Comparison of ENCODE assay signal across 27 cellular contexts in genomic region chr2:3491716-3492474, GRCh38. TPM values are rescaled to one million over a fixed set of nuclear protein-coding genes. Genes with fewer than 3 reads are reported as not detected.
A peak's percentile ranks its signal among the peaks of the same experiment; 100 is the strongest.
DNase-seq lines count a peak whose midpoint lies in the region; ATAC-seq, FAIRE-seq and TF ChIP-seq lines count a peak whose summit lies in the region.
"Had no signal": no experiment of that assay in that cellular context is flagged by ENCODE, and none has a peak within 500 bp of the region (broad histone marks: within the 10 kb centered on the region; RNA-seq: fewer than 3 reads in every experiment).

No MANE protein-coding gene starts in this region.

- CTCF ChIA-PET in RWPE1 (lab: Yijun Ruan, JAX) (no interaction called here), HepG2 (lab: Yijun Ruan, JAX; ENCODE audit: low intra/inter-chr PET ratio, low total read pairs) (no interaction called here)

- FAIRE-seq in D721Med (lab: Jason Lieb, UNC) (no peak), HepG2 (lab: Jason Lieb, UNC) (no peak)
- FAIRE-seq: GM12892, H1, pancreas had no signal

- H3K27ac ChIP-seq in RWPE1 = peak overlapping the region; percentile 65; the same call in 1 of the 2 replicates
- no peak overlapping the region for H3K27ac ChIP-seq in HepG2 (ENCODE audit: extremely low read length, insufficient read depth, low read length)
- peak overlapping the region; percentile 87 to 96 for H3K27ac ChIP-seq in thoracic aorta
- H3K27ac ChIP-seq: gastroesophageal sphincter, hepatocyte, pancreas had no signal

- no peaks in the 10 kb centered on the region for H3K9me3 ChIP-seq in HepG2 (ENCODE audit: low read length)
- H3K9me3 ChIP-seq in thoracic aorta = no peaks in the 10 kb centered on the region
- H3K9me3 ChIP-seq in mucosa of descending colon = no peaks in the 10 kb centered on the region
- H3K9me3 ChIP-seq: gastroesophageal sphincter, pancreas had no signal

- TF ChIP-seq POLR2A in HepG2 (IDR thresholded peaks at IDR 0.05; ENCODE audit: insufficient read depth in 1 of 2, low read depth in 2 of 2, low read length in 2 of 2) = no peak

- TF ChIP-seq CTCF in D721Med (IDR thresholded peaks at IDR 0.05; ENCODE audit: insufficient read depth, missing control alignments) = no peak
- no peak for TF ChIP-seq CTCF in RWPE1 (conservative IDR thresholded peaks at IDR 0.05; ENCODE audit: low read depth)
- no peak for TF ChIP-seq CTCF in HepG2 (CRISPR knock-in tag; IDR thresholded peaks at IDR 0.05)
- TF ChIP-seq CTCF in thoracic aorta (IDR thresholded peaks at IDR 0.05) = no peak
- no peak for TF ChIP-seq CTCF in mucosa of descending colon (IDR thresholded peaks at IDR 0.05)

- H3K4me1 ChIP-seq in HepG2 (ENCODE audit: insufficient read depth, low read length) (peaks cover 74% of the 10 kb centered on the region), thoracic aorta (ENCODE audit: control insufficient read depth in 1 of 2, low read depth in 2 of 2) (peaks cover 8 to 47% of the 10 kb centered on the region in 2 donors), mucosa of descending colon (ENCODE audit: low read depth) (no peaks in the 10 kb centered on the region)

- WGBS in HepG2 (ENCODE audit: low lambda C conversion rate) = 69% methylated on average over 16 of the region's 17 CpGs

- H4K20me1 ChIP-seq in HepG2 (ENCODE audit: insufficient read depth, low read length) = no peaks in the 10 kb centered on the region

- in situ Hi-C loops in HepG2 (cut with HindIII; ENCODE audit: extremely low pct_ligation_motif_present, low pct_unique_long_range_greater_than_20kb) = no loop called here

- peak overlapping the region; percentile 32 for H3K4me2 ChIP-seq in HepG2 (ENCODE audit: low read depth, low read length)
- H3K4me2 ChIP-seq: hepatocyte had no signal

- H2AFZ ChIP-seq in HepG2 (ENCODE audit: low read length) = no peak overlapping the region
- H2AFZ ChIP-seq: hepatocyte had no signal

- H3K9ac ChIP-seq in HepG2 (ENCODE audit: insufficient read depth, low read depth, low read length) = no peak overlapping the region

- no peaks in the 10 kb centered on the region for H3K27me3 ChIP-seq in HepG2 (ENCODE audit: control insufficient read depth in 1 of 2, insufficient read depth in 2 of 2, low read length in 2 of 2)
- H3K27me3 ChIP-seq in thoracic aorta (replicated peaks; ENCODE audit: insufficient read depth) = no peaks in the 10 kb centered on the region
- H3K27me3 ChIP-seq: gastroesophageal sphincter, hepatocyte, pancreas had no signal

- peaks cover 2% of the 10 kb centered on the region in 2 experiments; a peak in 3 of 5 replicates for H3K36me3 ChIP-seq in HepG2 (replicated peaks in 1 of 2; ENCODE audit: control insufficient read depth in 1 of 2, insufficient read depth in 2 of 2, low read length in 2 of 2)
- peaks cover 16% of the 10 kb centered on the region for H3K36me3 ChIP-seq in thoracic aorta
- no peaks in the 10 kb centered on the region for H3K36me3 ChIP-seq in mucosa of descending colon (ENCODE audit: low read depth)

- H3K79me2 ChIP-seq in HepG2 (ENCODE audit: insufficient read depth, low read length) = no peaks in the 10 kb centered on the region
- H3K79me2 ChIP-seq: hepatocyte had no signal

- TF ChIP-seq EP300 in HepG2 (IDR thresholded peaks at IDR 0.05; ENCODE audit: low read depth in 2 of 2, low read length in 2 of 2) = no peak
- no peak for TF ChIP-seq EP300 in HepG2 (CRISPR knock-in tag; IDR thresholded peaks at IDR 0.05; ENCODE audit: borderline replicate concordance)

- POLR2A ChIA-PET in RWPE1 (lab: Yijun Ruan, JAX; ENCODE audit: low non-redundant PET) = no interaction called here
- POLR2A ChIA-PET in HepG2 (lab: Yijun Ruan, JAX) = interaction anchor here (0.8 to 5.1 kb wide), 10 partner anchors 12 to 160 kb away, joined by 3 to 43 read pairs (median 9); partner anchors contain the start of genes ADI1 and RNASEH1

- H3K4me3 ChIP-seq in HepG2 (replicated peaks in 1 of 3; ENCODE audit: insufficient read depth in 1 of 3, low read depth in 2 of 3, low read length in 3 of 3) (no peak overlapping the region; a peak in 1 of 6 replicates), thoracic aorta (no peak overlapping the region), mucosa of descending colon (no peak overlapping the region)
- H3K4me3 ChIP-seq: gastroesophageal sphincter, hepatocyte, pancreas had no signal

- no TSS peak for BruUV-seq in HepG2 (replicated peaks; lab: Mats Ljungman, UMichigan)

- no peak for TF ChIP-seq RAD21 in HepG2 (CRISPR knock-in tag; IDR thresholded peaks at IDR 0.05)

- intact Hi-C loops in HepG2 (cut with micrococcal nuclease; ENCODE audit: unreplicated experiment) = loop anchor here (2.0 kb wide), 1 partner anchor 25 kb away; no protein-coding TSS in a partner anchor
- intact Hi-C loops in mucosa of descending colon (cut with DNase I, micrococcal nuclease) = no loop called here

- DNase-seq in D721Med (ENCODE audit: insufficient read length, low spot score) (peak; percentile 13), RWPE1 (ENCODE audit: low spot score) (no peak), HepG2 (ENCODE audit: low spot score) (no peak), thoracic aorta (ENCODE audit: low spot score) (no peak), mucosa of descending colon (no peak), NCI-H1694 treated with DMSO at 0.1 percent for 48 hours (lab: John Stamatoyannopoulos, UW) (no peak)
- DNase-seq in activated CD4-positive, alpha-beta T cell treated with anti-CD3 and anti-CD28 coated beads, Interleukin-2, amount 50 U/mL, for 4 hours = no peak
- DNase-seq: activated CD4-positive, alpha-beta T cell treated with anti-CD3 and anti-CD28 coated beads, Interleukin-2, amount 50 U/mL, for 1 hour; CD4-positive, alpha-beta T cell; central memory CD4-positive, alpha-beta T cell; EL; naive B cell; NCI-H1048; NCI-H187; NCI-H2171; NCI-H524 treated with DMSO at 0.1 percent for 48 hours; pancreas; SHP77 treated with DMSO at 0.1 percent for 48 hours; stimulated activated CD4-positive, alpha-beta T cell treated with anti-CD3 and anti-CD28 coated beads, Interleukin-2, amount 100 ng/mL, for 24 hours had no signal

- ATAC-seq in HepG2 = peak; percentile 1; the same call in 2 of the 3 replicates
- no peak for ATAC-seq in thoracic aorta (ENCODE audit: insufficient number of reproducible peaks, low FRiP score, low read depth)
- no peak for ATAC-seq in mucosa of descending colon
- ATAC-seq: activated naive CD4-positive, alpha-beta T cell treated with anti-CD3 and anti-CD28 coated beads, Interleukin-2, amount 50 U/mL, for 72 hours; activated T-helper 17 cell treated with anti-CD3 and anti-CD28 coated beads, Interleukin-2, amount 50 U/mL, for 72 hours; Panc1; WTC11 had no signal

TF ChIP-seq in HepG2, 621 proteins besides CTCF, POLR2A, EP300 and RAD21 (continues in another document):
- peak; percentile 14; the same call in 1 of the 2 replicates for TF ChIP-seq KDM2A (CRISPR knock-in tag; IDR thresholded peaks at IDR 0.05; ENCODE audit: borderline replicate concordance, low read depth)
- peak; percentile 32 for TF ChIP-seq ZNF883 (CRISPR knock-in tag; IDR thresholded peaks at IDR 0.05; ENCODE audit: not compliant biosample characterization)
- TF ChIP-seq ZNF891 (CRISPR knock-in tag; IDR thresholded peaks at IDR 0.05) = peak; percentile 18; the same call in 1 of the 2 replicates
- 0 out of 2 replicates have a peak, but pooled peaks have one; percentile 67 for TF ChIP-seq IRF9 (CRISPR knock-in tag; IDR thresholded peaks at IDR 0.05; ENCODE audit: borderline replicate concordance)

RNA-seq across cellular contexts. Expression of gene ADI1, which starts 27.4 kb away (rescaled TPM):
- total RNA-seq in HepG2 (2016; rRNA removed; fragmentation: Illumina TruSeq; extraction: Trizol) = 123 and 135 TPM in 2 replicates
- total RNA-seq in HepG2 (2016; cell fraction: cytosol; rRNA removed; fragmentation: Illumina TruSeq; extraction: Trizol; ENCODE audit: low read depth) = 16.6 and 17.0 TPM in 2 replicates
- 124 and 138 TPM in 2 replicates for total RNA-seq in HepG2 (2016; cell fraction: insoluble cytoplasmic fraction; rRNA removed; fragmentation: Illumina TruSeq; extraction: Trizol)
- 45.5 and 47.8 TPM in 2 replicates for total RNA-seq in HepG2 (2016; cell fraction: membrane; rRNA removed; fragmentation: Illumina TruSeq; extraction: Trizol)
- 54.5 and 64.3 TPM in 2 replicates for total RNA-seq in HepG2 (2016; cell fraction: nucleus; rRNA removed; fragmentation: Illumina TruSeq; extraction: Trizol)
- polyA plus RNA-seq in HepG2 (2011; rRNA removed) = 21.3 and 28.7 TPM in 2 replicates
- 22.7 and 24.5 TPM in 2 replicates for polyA plus RNA-seq in HepG2 (2011; cell fraction: cytosol; rRNA removed)
- 16.1 and 17.6 TPM in 2 replicates for polyA plus RNA-seq in HepG2 (2011; cell fraction: nucleus; rRNA removed)
- 22.9 and 33.0 TPM in 2 replicates for polyA plus RNA-seq in HepG2 (2012)
- 20.5 and 20.6 TPM in 2 replicates for polyA plus RNA-seq in HepG2 (2016; cell fraction: cytosol; fragmentation: Illumina TruSeq; extraction: Trizol; ENCODE audit: low read depth)
- 160 TPM in 2 replicates for polyA plus RNA-seq in HepG2 (2016; cell fraction: insoluble cytoplasmic fraction; fragmentation: Illumina TruSeq; extraction: Trizol; ENCODE audit: low read depth)
- polyA plus RNA-seq in HepG2 (2016; cell fraction: membrane; fragmentation: Illumina TruSeq; extraction: Trizol; ENCODE audit: low read depth) = 42.7 and 43.1 TPM in 2 replicates
- polyA plus RNA-seq in HepG2 (2016; cell fraction: nucleus; fragmentation: Illumina TruSeq; extraction: Trizol; ENCODE audit: insufficient read depth, low read depth) = 92.2 and 100 TPM in 2 replicates
- 15.1 and 19.1 TPM in 2 replicates for polyA minus RNA-seq in HepG2 (2011; rRNA and poly(A)+ RNA removed; ENCODE audit: low replicate concordance)
- polyA minus RNA-seq in HepG2 (2011; cell fraction: cytosol; rRNA and poly(A)+ RNA removed) = 13.2 and 18.8 TPM in 2 replicates
- polyA minus RNA-seq in HepG2 (2011; cell fraction: nucleus; rRNA and poly(A)+ RNA removed) = 19.3 and 23.8 TPM in 2 replicates
- total RNA-seq in thoracic aorta = 100 to 1,000 TPM; 120 to 126 TPM
- 10 to 100 TPM; 59.3 to 91.5 (median 70.4) TPM for total RNA-seq in mucosa of descending colon
